7 cellular contexts compared by ENCODE assay signal in genomic region chr14:54440870-54441868, GRCh38. TPM values are rescaled to one million over a fixed set of nuclear protein-coding genes. Genes with fewer than 3 reads are reported as not detected.
DNase-seq lines count a peak whose midpoint lies in the region; ATAC-seq, FAIRE-seq and TF ChIP-seq lines count a peak whose summit lies in the region.

TSS of gene CNIH1 (minus strand) at chr14:54441374. CDS start at chr14:54441327, 47 bp downstream.

- H3K4me3 Mint-ChIP-seq in T-helper 2 cell treated with Interferon-gamma antibody and Interleukin-4, amounts not matched to agents 5 μg/mL and 100 μg/mL, for 36 hours, result peak within 1 kb of the TSS; percentile 97
- H3K4me3 Mint-ChIP-seq in astrocyte (ENCODE audit: unreplicated experiment), result peak within 1 kb of the TSS; percentile 89

- peak within 1 kb of the TSS; percentile 86 for H3K27ac Mint-ChIP-seq in T-helper 2 cell treated with Interferon-gamma antibody and Interleukin-4, amounts not matched to agents 5 μg/mL and 100 μg/mL, for 36 hours
- peak within 1 kb of the TSS; percentile 80 for H3K27ac Mint-ChIP-seq in astrocyte (ENCODE audit: unreplicated experiment)

- TF ChIP-seq CTCF in astrocyte (IDR thresholded peaks at IDR 0.05; ENCODE audit: insufficient read depth, low read depth, low read length), result peak; percentile 84
- peak; percentile 93 for TF ChIP-seq CTCF in hepatocyte (IDR thresholded peaks at IDR 0.05; ENCODE audit: poor library complexity)
- peak; percentile 82 for TF ChIP-seq CTCF in retinal pigment epithelial cell (conservative IDR thresholded peaks at IDR 0.05; ENCODE audit: low read depth, low read length)

- H3K4me3 ChIP-seq in astrocyte (ENCODE audit: insufficient read depth, low read depth, low read length) (peak within 1 kb of the TSS; percentile 79), hepatocyte (peak within 1 kb of the TSS; percentile 89), retinal pigment epithelial cell (ENCODE audit: low read length) (peak within 1 kb of the TSS; percentile 90)

- peaks cover 3% of the 10 kb centered on the region for H3K27me3 Mint-ChIP-seq in T-helper 2 cell treated with Interferon-gamma antibody and Interleukin-4, amounts not matched to agents 5 μg/mL and 100 μg/mL, for 36 hours (ENCODE audit: low read depth)
- H3K27me3 Mint-ChIP-seq in astrocyte (ENCODE audit: low read depth, unreplicated experiment), result no peaks in the 10 kb centered on the region

- FAIRE-seq in astrocyte (lab: Jason Lieb, UNC), result no peak

- peak within 1 kb of the TSS; percentile 96 for H3K9ac ChIP-seq in astrocyte (ENCODE audit: low read length)

- peaks cover 44% of the 10 kb centered on the region for H4K20me1 ChIP-seq in astrocyte (ENCODE audit: insufficient read depth, low read length)
- H4K20me1 ChIP-seq in hepatocyte (ENCODE audit: insufficient read depth, poor library complexity, severe bottlenecking), result no peaks in the 10 kb centered on the region

- no peaks in the 10 kb centered on the region for H3K36me3 ChIP-seq in astrocyte (ENCODE audit: insufficient read depth, low read length)
- no peaks in the 10 kb centered on the region for H3K36me3 ChIP-seq in hepatocyte (replicated peaks; ENCODE audit: insufficient read depth, low read depth)

- peak; percentile 89 for TF ChIP-seq POLR2A in GM18505 (IDR thresholded peaks at IDR 0.05; ENCODE audit: borderline replicate concordance, extremely low read depth, insufficient read depth, insufficient read length)

- peak within 1 kb of the TSS; percentile 96 for H3K27ac ChIP-seq in astrocyte (ENCODE audit: low read depth, low read length)
- H3K27ac ChIP-seq in hepatocyte, result peak within 1 kb of the TSS; percentile 99

- H3K27me3 ChIP-seq in astrocyte (ENCODE audit: insufficient read depth, low read length) (no peaks in the 10 kb centered on the region), hepatocyte (no peaks in the 10 kb centered on the region)

- H3K4me1 Mint-ChIP-seq in T-helper 2 cell treated with Interferon-gamma antibody and Interleukin-4, amounts not matched to agents 5 μg/mL and 100 μg/mL, for 36 hours (ENCODE audit: low read depth), result peaks cover 43% of the 10 kb centered on the region
- H3K4me1 Mint-ChIP-seq in astrocyte (ENCODE audit: low read depth, unreplicated experiment), result peaks cover 24% of the 10 kb centered on the region

- H3K9me3 ChIP-seq in astrocyte (ENCODE audit: insufficient read depth, low read depth, low read length) (no peaks in the 10 kb centered on the region), hepatocyte (ENCODE audit: low read depth) (no peaks in the 10 kb centered on the region)

- 2% methylated on average over 95 of the region's 100 CpGs for WGBS in hepatocyte (ENCODE audit: low lambda C conversion rate, missing lambda C conversion rate)

- peak; percentile 82 to 93 for DNase-seq in NCI-H1930 (lab: John Stamatoyannopoulos, UW)
- DNase-seq in T-helper 2 cell treated with Interferon-gamma antibody and Interleukin-4, amounts not matched to agents 5 μg/mL and 100 μg/mL, for 36 hours (ENCODE audit: low spot score), result peak; percentile 94
- peak; percentile 82 for DNase-seq in astrocyte (ENCODE audit: low read depth)
- peak; percentile 97 for DNase-seq in hepatocyte (ENCODE audit: low spot score)
- DNase-seq in retinal pigment epithelial cell (ENCODE audit: low read depth), result peak; percentile 73

- H3K4me2 ChIP-seq in astrocyte (ENCODE audit: low read length), result peak within 1 kb of the TSS; percentile 92
- H3K4me2 ChIP-seq in hepatocyte, result peak within 1 kb of the TSS; percentile 83

- H3K9me2 ChIP-seq in hepatocyte (replicated peaks; ENCODE audit: insufficient read depth), result no peaks in the 10 kb centered on the region

- peaks cover 15% of the 10 kb centered on the region for H3K4me1 ChIP-seq in astrocyte (ENCODE audit: insufficient read depth, low read length)
- H3K4me1 ChIP-seq in hepatocyte (ENCODE audit: insufficient read depth), result peaks cover 15% of the 10 kb centered on the region

- peaks cover 47% of the 10 kb centered on the region for H3K79me2 ChIP-seq in astrocyte (ENCODE audit: insufficient read depth, low read length)
- peaks cover 44% of the 10 kb centered on the region for H3K79me2 ChIP-seq in hepatocyte

- H3K9me3 Mint-ChIP-seq in T-helper 2 cell treated with Interferon-gamma antibody and Interleukin-4, amounts not matched to agents 5 μg/mL and 100 μg/mL, for 36 hours, result no peaks in the 10 kb centered on the region
- no peaks in the 10 kb centered on the region for H3K9me3 Mint-ChIP-seq in astrocyte (ENCODE audit: unreplicated experiment)

- peaks cover 18% of the 10 kb centered on the region for H3K36me3 Mint-ChIP-seq in T-helper 2 cell treated with Interferon-gamma antibody and Interleukin-4, amounts not matched to agents 5 μg/mL and 100 μg/mL, for 36 hours (ENCODE audit: low read depth)
- H3K36me3 Mint-ChIP-seq in astrocyte (ENCODE audit: low read depth, unreplicated experiment), result no peaks in the 10 kb centered on the region

- ATAC-seq in GM18505 (IDR thresholded peaks at IDR 0.05; ENCODE audit: unreplicated experiment), result peak; percentile 95
- ATAC-seq in HG02973 (IDR thresholded peaks at IDR 0.05; ENCODE audit: unreplicated experiment), result peak; percentile 90

- H2AFZ ChIP-seq in astrocyte (ENCODE audit: low read depth, low read length), result peak within 1 kb of the TSS; percentile 85
- peak within 1 kb of the TSS; percentile 78 for H2AFZ ChIP-seq in hepatocyte

RNA-seq across cellular contexts. Expression of gene CNIH1, which starts in this region (rescaled TPM):
- 148 and 156 TPM in 2 replicates for total RNA-seq in astrocyte
- 291 and 320 TPM in 2 replicates for total RNA-seq in hepatocyte
- polyA plus RNA-seq in hepatocyte, result 173 and 201 TPM in 2 replicates

Comparison
In these comparisons a context has a peak if more than half of its experiments do, and no peak if none do; other contexts are left out.
1. Peak in every context shown above with its lines: DNase-seq, ATAC-seq, H3K4me3 ChIP-seq and H3K27ac ChIP-seq.